ENCODE assay signal across 9 cellular contexts in genomic region chr17:44348234-44348987, GRCh38. TPM values are rescaled to one million over a fixed set of nuclear protein-coding genes. Genes with fewer than 3 reads are reported as not detected.
DNase-seq lines count a peak whose midpoint lies in the region; ATAC-seq and TF ChIP-seq lines count a peak whose summit lies in the region.
"Had no signal": no experiment of that assay in that cellular context is flagged by ENCODE, and none has a peak within 500 bp of the region (broad histone marks: within the 10 kb centered on the region; RNA-seq: fewer than 3 reads in every experiment).

No MANE protein-coding gene starts in this region.

- peaks cover 13% of the 10 kb centered on the region for H3K4me1 Mint-ChIP-seq in neural progenitor cell

- H3K9me3 ChIP-seq in neural progenitor cell (ENCODE audit: low read depth) = no peaks in the 10 kb centered on the region

- H3F3A ChIP-seq in neural progenitor cell (ENCODE audit: low read depth) = peaks cover 23% of the 10 kb centered on the region

- no peaks in the 10 kb centered on the region for H3K36me3 ChIP-seq in neural progenitor cell

- no peak overlapping the region for H3K27ac ChIP-seq in neural progenitor cell

- H3K4me3 ChIP-seq in GM12864 (ENCODE audit: low read depth, low read length) (peak overlapping the region; percentile 15), fibroblast of the aortic adventitia (ENCODE audit: low read depth, low read length) (no peak overlapping the region), neural progenitor cell (no peak overlapping the region)

- H4K20me1 ChIP-seq in neural progenitor cell (ENCODE audit: low read depth) = peaks cover 34% of the 10 kb centered on the region

- peaks cover 5% of the 10 kb centered on the region for H3K36me3 Mint-ChIP-seq in neural progenitor cell

- H2AFZ ChIP-seq in neural progenitor cell (replicated peaks) = no peak overlapping the region

- ATAC-seq in GM21825 (IDR thresholded peaks at IDR 0.05; ENCODE audit: unreplicated experiment) = peak; percentile 48

- no peak overlapping the region for H3K4me2 ChIP-seq in neural progenitor cell

- no peaks in the 10 kb centered on the region for H3K9me3 Mint-ChIP-seq in neural progenitor cell
- H3K9me3 Mint-ChIP-seq: brain had no signal

- H3K79me2 ChIP-seq in neural progenitor cell (ENCODE audit: low read depth) = peaks cover 12% of the 10 kb centered on the region

- no peak overlapping the region for H3K4me3 Mint-ChIP-seq in neural progenitor cell

- DNase-seq in GM12864 (ENCODE audit: low read depth) (peak; percentile 93), NAMALWA (ENCODE audit: low spot score) (peak; percentile 93), fibroblast of the aortic adventitia (ENCODE audit: low read depth) (peak; percentile 25), middle frontal gyrus (ENCODE audit: extremely low spot score, low spot score) (no peak), GOT3 (lab: John Stamatoyannopoulos, UW) (no peak), neural progenitor cell (ENCODE audit: low spot score) (no peak), NCI-H128 (lab: John Stamatoyannopoulos, UW; ENCODE audit: unreplicated experiment) (no peak)

- H3K27ac Mint-ChIP-seq in neural progenitor cell = no peak overlapping the region

- peaks cover 20% of the 10 kb centered on the region for H3K27me3 Mint-ChIP-seq in neural progenitor cell (ENCODE audit: insufficient read depth, low read depth)

- peaks cover 4% of the 10 kb centered on the region for H3K27me3 ChIP-seq in neural progenitor cell

- H3K4me1 ChIP-seq in neural progenitor cell = no peaks in the 10 kb centered on the region

- H3K9ac ChIP-seq in neural progenitor cell = no peak overlapping the region

- TF ChIP-seq CTCF in GM12864 (IDR thresholded peaks at IDR 0.05; ENCODE audit: low read depth, low read length, missing control alignments) = no peak
- no peak for TF ChIP-seq CTCF in fibroblast of the aortic adventitia (IDR thresholded peaks at IDR 0.05; ENCODE audit: insufficient read depth, low read length)
- no peak for TF ChIP-seq CTCF in neural progenitor cell (IDR thresholded peaks at IDR 0.05)

RNA-seq across cellular contexts. Expression of gene GRN, which starts 3.3 kb away (rescaled TPM):
- total RNA-seq in fibroblast of the aortic adventitia (ENCODE audit: low replicate concordance) (241 and 592 TPM in 2 replicates), neural progenitor cell (ENCODE audit: low replicate concordance) (28.2 and 98.6 TPM in 2 replicates)

RNA-seq across cellular contexts. Expression of gene FAM171A2, which starts 15.2 kb away (rescaled TPM):
- total RNA-seq in fibroblast of the aortic adventitia (ENCODE audit: low replicate concordance) = 3.1 and 18.5 TPM in 2 replicates
- 18.1 and 68.1 TPM in 2 replicates for total RNA-seq in neural progenitor cell (ENCODE audit: low replicate concordance)

RNA-seq across cellular contexts. Expression of gene SLC25A39, which starts 23.8 kb away (rescaled TPM):
- 61.5 and 62.7 TPM in 2 replicates for total RNA-seq in fibroblast of the aortic adventitia (ENCODE audit: low replicate concordance)
- total RNA-seq in neural progenitor cell (ENCODE audit: low replicate concordance) = 61.2 and 146 TPM in 2 replicates

RNA-seq across cellular contexts. Expression of gene RUNDC3A, which starts 40.0 kb away (rescaled TPM):
- total RNA-seq in fibroblast of the aortic adventitia (ENCODE audit: low replicate concordance) (not detected in 2 replicates), neural progenitor cell (ENCODE audit: low replicate concordance) (0.09 and 0.58 TPM in 2 replicates)

RNA-seq across cellular contexts. Expression of gene ITGA2B, which starts 41.0 kb away (rescaled TPM):
- 0.36 TPM in 1 of 2 replicates, not detected in the other for total RNA-seq in fibroblast of the aortic adventitia (ENCODE audit: low replicate concordance)
- 4.7 and 8.0 TPM in 2 replicates for total RNA-seq in neural progenitor cell (ENCODE audit: low replicate concordance)

Comparison
In these comparisons a context has a peak if more than half of its experiments do, and no peak if none do; other contexts are left out.
1. DNase-seq: peak in GM12864 (single experiment), NAMALWA (single experiment) and fibroblast of the aortic adventitia (single experiment); none in middle frontal gyrus (single experiment), GOT3 (single experiment), neural progenitor cell (single experiment) and NCI-H128 (single experiment).